ENCODE assay signal across 22 cellular contexts in the genomic region with DNA sequence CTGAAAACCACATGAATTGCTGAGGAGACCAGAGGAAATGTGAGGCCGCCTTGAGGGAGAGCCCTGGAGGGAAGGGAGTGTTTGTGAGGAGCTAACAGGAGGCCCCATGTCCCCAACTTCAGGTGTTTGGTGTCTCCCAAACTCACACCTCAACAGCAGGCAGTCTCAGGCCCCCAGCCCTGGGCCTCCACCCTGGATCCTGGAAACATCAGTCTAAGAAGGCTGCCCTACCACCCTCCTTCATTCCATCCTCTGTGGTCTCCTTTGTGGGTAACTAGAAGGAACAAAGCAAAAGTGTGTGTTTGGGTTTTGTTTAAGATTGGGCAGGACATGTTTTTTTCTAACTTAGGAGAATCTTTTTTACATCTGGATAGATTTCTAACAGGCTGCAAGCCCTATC.
DNase-seq lines count a peak whose midpoint lies in the region; ATAC-seq, FAIRE-seq and TF ChIP-seq lines count a peak whose summit lies in the region.
"Had no signal": no experiment of that assay in that cellular context is flagged by ENCODE, and none has a peak within 500 bp of the region (broad histone marks: within the 10 kb centered on the region; RNA-seq: fewer than 3 reads in every experiment).

No MANE protein-coding gene starts in this region.

- peak overlapping the region; percentile 19; the same call in 1 of the 2 replicates for H3K4me2 ChIP-seq in DND-41 (ENCODE audit: insufficient read depth, low read length)
- peak overlapping the region; percentile 38; the same call in 1 of the 2 replicates for H3K4me2 ChIP-seq in GM12878 (ENCODE audit: control insufficient read depth, insufficient read depth)
- H3K4me2 ChIP-seq in hepatocyte: no peak overlapping the region

- H3K27ac ChIP-seq in DND-41 (ENCODE audit: low read length) (peak overlapping the region; percentile 94), HL-60 (replicated peaks) (peak overlapping the region; percentile 49), GM12878 (ENCODE audit: control insufficient read depth, insufficient read depth) (no peak overlapping the region), hepatocyte (no peak overlapping the region), body of pancreas (no peak overlapping the region)
- H3K27ac ChIP-seq: Peyer's patch had no signal

- CTCF ChIA-PET in GM12878 (lab: Yijun Ruan, JAX): no interaction called here

- TF ChIP-seq POLR2A in GM12878 (IDR thresholded peaks at IDR 0.05; ENCODE audit: low read depth, low read length) (no peak), body of pancreas (IDR thresholded peaks at IDR 0.05) (no peak)

- DNase-seq in DND-41 (peak; percentile 73), HL-60 (ENCODE audit: low read depth in 1 of 2, low spot score in 1 of 2) (no peak), GM12878 (ENCODE audit: low read depth, low spot score) (no peak), NCI-H510A (lab: John Stamatoyannopoulos, UW) (no peak), hepatocyte (ENCODE audit: low spot score) (no peak), body of pancreas (no peak)
- no peak for DNase-seq in activated effector memory CD4-positive, alpha-beta T cell treated with Interleukin-2 at 50 U/mL for 16 hours
- DNase-seq: Caco-2; CD4-positive, alpha-beta T cell; IMR-90; NCI-H1105; NCI-H2081; NCI-H2171 treated with DMSO at 0.1 percent for 48 hours; NCI-H446; NCI-H69; Peyer's patch had no signal

- H3K27me3 ChIP-seq in DND-41 (ENCODE audit: insufficient read depth, low read length, poor library complexity): no peaks in the 10 kb centered on the region
- no peaks in the 10 kb centered on the region for H3K27me3 ChIP-seq in HL-60 (ENCODE audit: insufficient read depth, poor library complexity, severe bottlenecking)
- no peaks in the 10 kb centered on the region for H3K27me3 ChIP-seq in GM12878 (replicated peaks in 1 of 2; ENCODE audit: control insufficient read depth in 2 of 2, insufficient read depth in 2 of 2, low read length in 1 of 2)
- no peaks in the 10 kb centered on the region for H3K27me3 ChIP-seq in hepatocyte
- H3K27me3 ChIP-seq in body of pancreas: no peaks in the 10 kb centered on the region
- H3K27me3 ChIP-seq: Peyer's patch had no signal

- TF ChIP-seq RAD21 in GM12878 (IDR thresholded peaks at IDR 0.05; ENCODE audit: insufficient read depth, low read depth, low read length): no peak

- SMC1A ChIA-PET in GM12878 (lab: Charles Lee; ENCODE audit: uncharacterized antibody, unreplicated experiment): no interaction called here

- H3K4me1 ChIP-seq in DND-41 (ENCODE audit: insufficient read depth, low read length) (peaks cover 47% of the 10 kb centered on the region), GM12878 (ENCODE audit: control insufficient read depth, insufficient read depth, low read length) (peaks cover 9% of the 10 kb centered on the region), hepatocyte (ENCODE audit: insufficient read depth) (no peaks in the 10 kb centered on the region), body of pancreas (no peaks in the 10 kb centered on the region)
- H3K4me1 ChIP-seq: Caco-2, Peyer's patch had no signal

- no peaks in the 10 kb centered on the region for H3K9me2 ChIP-seq in hepatocyte (replicated peaks; ENCODE audit: insufficient read depth)

- H4K20me1 ChIP-seq in DND-41 (ENCODE audit: insufficient read depth, low read length) (no peaks in the 10 kb centered on the region), GM12878 (ENCODE audit: control insufficient read depth, insufficient read depth) (no peaks in the 10 kb centered on the region), hepatocyte (ENCODE audit: insufficient read depth, poor library complexity, severe bottlenecking) (no peaks in the 10 kb centered on the region)

- peak; percentile 83 for ATAC-seq in DND-41 (ENCODE audit: insufficient read depth, low read depth)
- peak; percentile 23 for ATAC-seq in HG02610 (IDR thresholded peaks at IDR 0.05; ENCODE audit: unreplicated experiment)
- ATAC-seq in GM12878: no peak
- ATAC-seq in body of pancreas: no peak
- ATAC-seq: Right ventricle myocardium inferior had no signal

- POLR2A ChIA-PET in GM12878 (lab: Charles Lee): no interaction called here

- H2AFZ ChIP-seq in DND-41 (ENCODE audit: low read depth, low read length): peak overlapping the region; percentile 65
- H2AFZ ChIP-seq in GM12878 (ENCODE audit: control insufficient read depth, low read depth, low read length): peak overlapping the region; percentile 56
- no peak overlapping the region for H2AFZ ChIP-seq in hepatocyte

- no peak for FAIRE-seq in GM12878 (lab: Jason Lieb, UNC)
- FAIRE-seq: A204.1, GM12891, H54, HTR-8/SVneo had no signal

- WGBS in GM12878 (ENCODE audit: insufficient coverage, insufficient replicate concordance, low lambda C conversion rate, missing lambda C conversion rate): 0% methylated on average over 1 of the region's 1 CpG
- WGBS in hepatocyte (ENCODE audit: low lambda C conversion rate, missing lambda C conversion rate): 94% methylated on average over 1 of the region's 1 CpG
- WGBS in body of pancreas, 2 donors: 80 to 100% methylated on average over 1 of the region's 1 CpG

- H3K9ac ChIP-seq in DND-41 (ENCODE audit: low read depth, low read length) (peak overlapping the region; percentile 44), GM12878 (ENCODE audit: control insufficient read depth, insufficient read depth, low read length) (no peak overlapping the region)

- H3K79me2 ChIP-seq in DND-41 (ENCODE audit: insufficient read depth, low read length) (no peaks in the 10 kb centered on the region), GM12878 (ENCODE audit: control insufficient read depth, insufficient read depth, low read length) (no peaks in the 10 kb centered on the region), hepatocyte (no peaks in the 10 kb centered on the region)

- in situ Hi-C loops in GM12878 (cut with MboI): no loop called here

- BruUV-seq in GM12878 (replicated peaks; lab: Mats Ljungman, UMichigan): no TSS peak

- H3K9me3 ChIP-seq in DND-41 (ENCODE audit: insufficient read depth, low read length, severe bottlenecking): no peaks in the 10 kb centered on the region
- peaks cover 4% of the 10 kb centered on the region; the same call in 1 of the 3 replicates for H3K9me3 ChIP-seq in GM12878 (replicated peaks; ENCODE audit: control insufficient read depth, insufficient read depth, low read length)
- H3K9me3 ChIP-seq in hepatocyte (ENCODE audit: low read depth): no peaks in the 10 kb centered on the region
- H3K9me3 ChIP-seq in body of pancreas: no peaks in the 10 kb centered on the region
- H3K9me3 ChIP-seq: Peyer's patch had no signal

- RAD21 ChIA-PET in GM12878 (lab: Charles Lee; ENCODE audit: unreplicated experiment): no interaction called here

- no peak for TF ChIP-seq CTCF in DND-41 (IDR thresholded peaks at IDR 0.05; ENCODE audit: borderline replicate concordance, extremely low read depth, low read length, poor library complexity, severe bottlenecking)
- no peak for TF ChIP-seq CTCF in HL-60 (IDR thresholded peaks at IDR 0.05; ENCODE audit: insufficient read depth, low read length)
- TF ChIP-seq CTCF in GM12878 (IDR thresholded peaks at IDR 0.05 in 2 of 3, conservative IDR thresholded peaks at IDR 0.05 in 1 of 3; ENCODE audit: control insufficient read depth in 2 of 3, extremely low read depth in 1 of 3, insufficient read depth in 1 of 3, low read depth in 3 of 3, low read length in 3 of 3): no peak
- TF ChIP-seq CTCF in hepatocyte (IDR thresholded peaks at IDR 0.05; ENCODE audit: poor library complexity): no peak
- TF ChIP-seq CTCF in body of pancreas (IDR thresholded peaks at IDR 0.05): no peak

- intact Hi-C loops in GM12878 (cut with micrococcal nuclease; ENCODE audit: unreplicated experiment) (no loop called here), body of pancreas (cut with DNase I) (no loop called here)

- no peak for TF ChIP-seq EP300 in GM12878 (IDR thresholded peaks at IDR 0.05; ENCODE audit: borderline replicate concordance in 1 of 2, control insufficient read depth in 1 of 2, low read depth in 2 of 2, low read length in 2 of 2)

- peak overlapping the region in 1 of 2 experiments; percentile 6; a peak in 1 of 4 replicates for H3K4me3 ChIP-seq in DND-41 (ENCODE audit: low read depth in 1 of 2, low read length in 2 of 2)
- no peak overlapping the region for H3K4me3 ChIP-seq in HL-60 (replicated peaks; ENCODE audit: insufficient read depth, low read length)
- no peak overlapping the region for H3K4me3 ChIP-seq in GM12878
- H3K4me3 ChIP-seq in hepatocyte: no peak overlapping the region
- no peak overlapping the region for H3K4me3 ChIP-seq in body of pancreas
- H3K4me3 ChIP-seq: Peyer's patch had no signal

- H3K36me3 ChIP-seq in DND-41 (ENCODE audit: insufficient read depth, low read length) (no peaks in the 10 kb centered on the region), GM12878 (ENCODE audit: control insufficient read depth in 2 of 2, insufficient read depth in 2 of 2, low read length in 1 of 2) (no peaks in the 10 kb centered on the region), hepatocyte (replicated peaks; ENCODE audit: insufficient read depth, low read depth) (no peaks in the 10 kb centered on the region), body of pancreas (replicated peaks in 1 of 2; ENCODE audit: insufficient read depth in 1 of 2, low read depth in 2 of 2) (no peaks in the 10 kb centered on the region)
- H3K36me3 ChIP-seq: Peyer's patch had no signal

TF ChIP-seq in GM12878, 131 proteins besides CTCF, POLR2A, EP300 and RAD21 (continues in another document):
- TF ChIP-seq TCF3 (IDR thresholded peaks at IDR 0.05; ENCODE audit: borderline replicate concordance, insufficient read depth, low read depth, low read length) (no peak), NFXL1 (IDR thresholded peaks at IDR 0.05; ENCODE audit: borderline replicate concordance) (no peak), ZBTB4 (CRISPR knock-in tag; IDR thresholded peaks at IDR 0.05) (no peak)

Comparison
In these comparisons a context has a peak if more than half of its experiments do, and no peak if none do; other contexts are left out.
1. ATAC-seq: peak in DND-41 (single experiment) and HG02610 (single experiment); none in GM12878 (single experiment) and body of pancreas (single experiment).
2. H3K27ac ChIP-seq: peak in DND-41 (single experiment) and HL-60 (single experiment); none in GM12878 (single experiment), hepatocyte (single experiment) and body of pancreas (0 of 4).